ENCODE assay signal across 9 cellular contexts in genomic region chr11:115502636-115503082, GRCh38. TPM values are rescaled to one million over a fixed set of nuclear protein-coding genes. Genes with fewer than 3 reads are reported as not detected.
DNase-seq lines count a peak whose midpoint lies in the region; ATAC-seq, FAIRE-seq and TF ChIP-seq lines count a peak whose summit lies in the region.
"Had no signal": no experiment of that assay in that cellular context is flagged by ENCODE, and none has a peak within 500 bp of the region (broad histone marks: within the 10 kb centered on the region; RNA-seq: fewer than 3 reads in every experiment).

No MANE protein-coding gene starts in this region.

- H3K4me2 ChIP-seq in KMS-11 (peak overlapping the region; percentile 51; the same call in 1 of the 2 replicates), osteoblast (ENCODE audit: insufficient read depth, low read length) (peak overlapping the region; percentile 72)

- H3K4me1 ChIP-seq in KMS-11 (ENCODE audit: low read depth, poor library complexity, severe bottlenecking) (peaks cover 32% of the 10 kb centered on the region), osteoblast (ENCODE audit: insufficient read depth, low read length) (peaks cover 6% of the 10 kb centered on the region)

- H3K36me3 ChIP-seq in BJ (ENCODE audit: control insufficient read depth, insufficient read depth, low read length) (no peaks in the 10 kb centered on the region), KMS-11 (ENCODE audit: insufficient read depth) (no peaks in the 10 kb centered on the region), osteoblast (ENCODE audit: insufficient read depth, low read length) (no peaks in the 10 kb centered on the region)

- H3K27ac ChIP-seq in KMS-11 (peak overlapping the region; percentile 65), osteoblast (ENCODE audit: low read depth, low read length) (no peak overlapping the region)

- POLR2A ChIA-PET in BJ (lab: Charles Lee), result no interaction called here

- H3K4me3 ChIP-seq in BJ (ENCODE audit: low read depth, low read length) (peak overlapping the region; percentile 49), KMS-11 (IDR thresholded peaks at IDR 0.05; ENCODE audit: insufficient read depth, low read depth, low read length) (no peak overlapping the region), epithelial cell of proximal tubule (ENCODE audit: low read depth, low read length) (peak overlapping the region; percentile 74), osteoblast (ENCODE audit: insufficient read depth, low read length) (peak overlapping the region; percentile 22)

- DNase-seq in BJ (ENCODE audit: low read depth) (no peak), epithelial cell of proximal tubule (ENCODE audit: low read depth) (no peak), osteoblast (ENCODE audit: insufficient read length, low spot score, missing footprints) (peak; percentile 29), DMS153 treated with DMSO at 0.1 percent for 48 hours (lab: John Stamatoyannopoulos, UW; ENCODE audit: unreplicated experiment) (no peak), D721Med (ENCODE audit: insufficient read length, low spot score) (no peak)
- DNase-seq: activated T-cell treated with anti-CD3 and anti-CD28 coated beads, Interleukin-2, amount 50 U/mL, for 4 hours had no signal

- H3K79me2 ChIP-seq in KMS-11 (ENCODE audit: insufficient read depth, low read depth), result peaks cover 56% of the 10 kb centered on the region; the same call in 1 of the 2 replicates
- no peaks in the 10 kb centered on the region for H3K79me2 ChIP-seq in osteoblast (ENCODE audit: insufficient read depth, low read length)

- no peak for FAIRE-seq in D721Med (lab: Jason Lieb, UNC)

- TF ChIP-seq CTCF in BJ (IDR thresholded peaks at IDR 0.05; ENCODE audit: insufficient read depth, low read depth, low read length) (no peak), KMS-11 (conservative IDR thresholded peaks at IDR 0.05; ENCODE audit: low read depth, low read length) (no peak), epithelial cell of proximal tubule (conservative IDR thresholded peaks at IDR 0.05; ENCODE audit: low read depth, low read length) (no peak), osteoblast (IDR thresholded peaks at IDR 0.05; ENCODE audit: extremely low read depth, low read depth, low read length) (no peak), D721Med (IDR thresholded peaks at IDR 0.05; ENCODE audit: insufficient read depth, missing control alignments) (no peak)

- H4K20me1 ChIP-seq in KMS-11 (ENCODE audit: insufficient read depth) (no peaks in the 10 kb centered on the region), osteoblast (ENCODE audit: insufficient read depth, low read length) (no peaks in the 10 kb centered on the region)

- ATAC-seq in HG02623 (IDR thresholded peaks at IDR 0.05; ENCODE audit: unreplicated experiment) (no peak), HG03520 (IDR thresholded peaks at IDR 0.05; ENCODE audit: unreplicated experiment) (no peak)

- H2AFZ ChIP-seq in KMS-11 (ENCODE audit: low read depth), result peak overlapping the region; percentile 18; the same call in 1 of the 2 replicates
- no peak overlapping the region for H2AFZ ChIP-seq in osteoblast (ENCODE audit: low read length)

- H3K27me3 ChIP-seq in BJ (ENCODE audit: control insufficient read depth, insufficient read depth, low read length) (peaks cover 22% of the 10 kb centered on the region), KMS-11 (ENCODE audit: insufficient read depth, low read depth) (no peaks in the 10 kb centered on the region; the same call in 1 of the 2 replicates), osteoblast (ENCODE audit: insufficient read depth, low read length) (peaks cover 52% of the 10 kb centered on the region)

- CTCF ChIA-PET in BJ (lab: Yijun Ruan, JAX), result interaction anchor here (0.6 to 1.2 kb wide), 6 partner anchors 169 to 938 kb away, joined by 3 to 5 read pairs (median 3); no protein-coding TSS in a partner anchor

- H3K9me3 ChIP-seq in osteoblast (ENCODE audit: low read depth, low read length), result no peaks in the 10 kb centered on the region

- peak overlapping the region; percentile 69 for H3K9ac ChIP-seq in KMS-11

RNA-seq across cellular contexts. Expression of gene CADM1, which starts 1.6 kb away (rescaled TPM):
- polyA plus RNA-seq in BJ (2011; rRNA removed), result 31.8 and 43.4 TPM in 2 replicates
- polyA minus RNA-seq in BJ (2011; rRNA and poly(A)+ RNA removed), result 22.6 and 41.2 TPM in 2 replicates
- total RNA-seq in epithelial cell of proximal tubule (21.3 and 36.3 TPM in 2 replicates), osteoblast (71.6 and 86.5 TPM in 2 replicates)
